Comparison of ENCODE assay signal across 18 cellular contexts in the genomic region with DNA sequence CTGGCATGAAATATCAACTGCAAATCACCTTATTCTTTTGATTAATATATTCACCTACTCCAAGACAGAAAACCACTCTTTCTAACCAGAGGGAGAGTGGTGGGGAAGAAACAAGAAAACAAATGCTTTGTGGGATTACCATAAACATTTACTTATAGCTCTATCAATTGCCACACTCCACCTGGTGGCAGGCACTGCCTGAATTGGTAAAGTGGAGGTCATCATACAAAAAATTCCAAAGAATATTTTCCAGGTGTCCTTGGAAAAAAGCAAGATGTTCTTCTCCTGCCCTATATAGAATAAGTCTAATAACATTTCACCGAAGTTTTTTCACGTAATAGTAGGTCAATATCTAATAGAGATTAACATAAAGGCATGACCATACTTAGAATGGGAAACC. TPM values are rescaled to one million over a fixed set of nuclear protein-coding genes. Genes with fewer than 3 reads are reported as not detected.
A peak's percentile ranks its signal among the peaks of the same experiment; 100 is the strongest.
DNase-seq lines count a peak whose midpoint lies in the region; ATAC-seq and TF ChIP-seq lines count a peak whose summit lies in the region.
"Had no signal": no experiment of that assay in that cellular context is flagged by ENCODE, and none has a peak within 500 bp of the region (broad histone marks: within the 10 kb centered on the region; RNA-seq: fewer than 3 reads in every experiment).

No MANE protein-coding gene starts in this region.

- BruUV-seq in IMR-90 (replicated peaks; lab: Mats Ljungman, UMichigan): no TSS peak

- no peak overlapping the region for H3K56ac ChIP-seq in IMR-90 (ENCODE audit: extremely low read depth, insufficient read depth, low read length)

- H3K14ac ChIP-seq in IMR-90 (replicated peaks; ENCODE audit: low read depth, low read length): no peak overlapping the region

- no CpG with 5 or more reads among the region's 2 CpGs for WGBS in IMR-90 (ENCODE audit: extremely low coverage in 2 of 2, insufficient read length in 1 of 2), 2 experiments

- H3K9me1 ChIP-seq in IMR-90 (ENCODE audit: insufficient read depth, low read length): no peaks in the 10 kb centered on the region; the same call in 1 of the 2 replicates

- no peak overlapping the region for H3K23ac ChIP-seq in IMR-90 (ENCODE audit: low read depth, low read length)

- no peak overlapping the region for H2BK15ac ChIP-seq in IMR-90 (ENCODE audit: low read depth, low read length)

- DNase-seq in BE2C (no peak), IMR-90 (no peak), astrocyte of the cerebellum (ENCODE audit: low read depth) (no peak), fibroblast of villous mesenchyme (ENCODE audit: low read depth) (no peak), NCI-H524 (lab: John Stamatoyannopoulos, UW) (no peak), GM20000 (ENCODE audit: low spot score) (no peak)
- no peak for DNase-seq in stimulated activated CD4-positive, alpha-beta T cell treated with anti-CD3 and anti-CD28 coated beads, Interleukin-2, amount 100 ng/mL, for 48 hours
- DNase-seq: activated gamma-delta T cell; anterior cingulate cortex; DMS 273 treated with DMSO at 0.1 percent for 48 hours; heart left ventricle; Kasumi-1; naive thymus-derived CD4-positive, alpha-beta T cell; NCI-H1436; NCI-H2171 treated with DMSO at 0.1 percent for 48 hours had no signal

- no peak overlapping the region for H3K18ac ChIP-seq in IMR-90 (ENCODE audit: low read depth, low read length)

- H2BK20ac ChIP-seq in IMR-90 (ENCODE audit: low read depth, low read length): no peak overlapping the region

- H3K4me3 ChIP-seq in BE2C (ENCODE audit: low read depth, low read length) (no peak overlapping the region), IMR-90 (ENCODE audit: insufficient read depth, low read depth, low read length) (no peak overlapping the region), astrocyte of the cerebellum (ENCODE audit: low read depth, low read length) (no peak overlapping the region), fibroblast of villous mesenchyme (ENCODE audit: low read depth, low read length) (no peak overlapping the region)
- H3K4me3 ChIP-seq: BLaER1, heart left ventricle, prostate gland had no signal

- intact Hi-C loops in IMR-90 (cut with micrococcal nuclease): loop anchor here (5.0 kb wide), 1 partner anchor 41 kb away; no protein-coding TSS in a partner anchor

- H3K9ac ChIP-seq in IMR-90 (ENCODE audit: low read depth, low read length): no peak overlapping the region
- H3K9ac ChIP-seq: BLaER1 had no signal

- no peak overlapping the region for H2AK5ac ChIP-seq in IMR-90 (ENCODE audit: low read depth, low read length)

- no peaks in the 10 kb centered on the region for H3K27me3 ChIP-seq in BE2C
- no peaks in the 10 kb centered on the region for H3K27me3 ChIP-seq in IMR-90 (ENCODE audit: control insufficient read depth, insufficient read depth, low read length)
- H3K27me3 ChIP-seq: BLaER1, heart left ventricle had no signal

- no peak overlapping the region for H3K27ac ChIP-seq in IMR-90 (ENCODE audit: insufficient read depth, low read length)
- H3K27ac ChIP-seq: BLaER1, heart left ventricle, prostate gland had no signal

- H3K36me3 ChIP-seq in BE2C (no peaks in the 10 kb centered on the region; the same call in 1 of the 2 replicates), IMR-90 (ENCODE audit: control insufficient read depth, insufficient read depth, low read length) (peaks cover 4% of the 10 kb centered on the region; the same call in 1 of the 2 replicates)
- H3K36me3 ChIP-seq: prostate gland had no signal

- no peak overlapping the region for H2BK5ac ChIP-seq in IMR-90 (ENCODE audit: low read depth, low read length, poor library complexity, severe bottlenecking)

- H2AFZ ChIP-seq in IMR-90 (replicated peaks; ENCODE audit: low read length, poor library complexity): no peak overlapping the region

- H3K79me1 ChIP-seq in IMR-90 (ENCODE audit: low read depth in 1 of 2, low read length in 2 of 2): peaks cover 0 to 12% of the 10 kb centered on the region in 2 experiments; a peak in 2 of 4 replicates

- no peak overlapping the region for H4K8ac ChIP-seq in IMR-90 (ENCODE audit: low read depth in 2 of 2, low read length in 2 of 2)

- dilution Hi-C loops in IMR-90 (cut with HindIII; ENCODE audit: low sequenced_read_pairs, unreplicated experiment): no loop called here

- peak; percentile 18 for TF ChIP-seq CTCF in BE2C (IDR thresholded peaks at IDR 0.05; ENCODE audit: low read depth, low read length)
- peak; percentile 20; the same call in 1 of the 2 replicates for TF ChIP-seq CTCF in IMR-90 (conservative IDR thresholded peaks at IDR 0.05; ENCODE audit: low read depth, low read length)
- TF ChIP-seq CTCF in astrocyte of the cerebellum (IDR thresholded peaks at IDR 0.05; ENCODE audit: low read depth, low read length, missing control alignments): peak; percentile 40
- TF ChIP-seq CTCF in fibroblast of villous mesenchyme (IDR thresholded peaks at IDR 0.05; ENCODE audit: insufficient read depth, low read depth, low read length): peak; percentile 10
- TF ChIP-seq CTCF in GM20000 (IDR thresholded peaks at IDR 0.05; ENCODE audit: extremely low read depth, missing control alignments): no peak

- no peak overlapping the region for H3K4ac ChIP-seq in IMR-90 (ENCODE audit: low read depth, low read length)

- no peak overlapping the region for H4K5ac ChIP-seq in IMR-90 (ENCODE audit: low read depth, low read length)

- CTCF ChIA-PET in IMR-90 (lab: Yijun Ruan, JAX): interaction anchor here (1.1 to 1.8 kb wide), 2 partner anchors 9 to 10 kb away, joined by 3 to 4 read pairs; no protein-coding TSS in a partner anchor

- H3K9me3 ChIP-seq in BE2C (no peaks in the 10 kb centered on the region), IMR-90 (ENCODE audit: control insufficient read depth, insufficient read depth, low read length) (no peaks in the 10 kb centered on the region)
- H3K9me3 ChIP-seq: BLaER1, heart left ventricle, prostate gland had no signal

- peak; percentile 21; the same call in 1 of the 2 replicates for TF ChIP-seq RAD21 in IMR-90 (IDR thresholded peaks at IDR 0.05; ENCODE audit: low read length)

- H2AK9ac ChIP-seq in IMR-90 (replicated peaks; ENCODE audit: low read depth, low read length, poor library complexity): no peak overlapping the region

- in situ Hi-C loops in IMR-90 (cut with MboI; ENCODE audit: low sequenced_read_pairs): no loop called here
- in situ Hi-C loops in astrocyte of the cerebellum (cut with HindIII; ENCODE audit: low sequenced_read_pairs): no loop called here

- no peak overlapping the region for H2BK120ac ChIP-seq in IMR-90 (ENCODE audit: low read depth, low read length)

- H3K4me1 ChIP-seq in BE2C (no peaks in the 10 kb centered on the region), IMR-90 (ENCODE audit: control insufficient read depth, insufficient read depth, low read length) (no peaks in the 10 kb centered on the region)
- H3K4me1 ChIP-seq: BLaER1 had no signal

- ATAC-seq in IMR-90 (ENCODE audit: low read depth) (no peak), GM21576 (IDR thresholded peaks at IDR 0.05; ENCODE audit: unreplicated experiment) (no peak)
- ATAC-seq: heart left ventricle; naive thymus-derived CD4-positive, alpha-beta T cell had no signal

- POLR2A ChIA-PET in IMR-90 (lab: Charles Lee; ENCODE audit: unreplicated experiment): no interaction called here

- no peak for TF ChIP-seq POLR2A in IMR-90 (IDR thresholded peaks at IDR 0.05; ENCODE audit: low read depth, low read length)

- peaks cover 6% of the 10 kb centered on the region; the same call in 1 of the 2 replicates for H4K20me1 ChIP-seq in IMR-90 (ENCODE audit: insufficient read depth, low read length)
- H4K20me1 ChIP-seq: BLaER1 had no signal

- H3K4me2 ChIP-seq in IMR-90 (ENCODE audit: low read depth, low read length): no peak overlapping the region
- H3K4me2 ChIP-seq: BLaER1 had no signal

- H4K91ac ChIP-seq in IMR-90 (ENCODE audit: insufficient read depth, low read depth, low read length): no peak overlapping the region

TF ChIP-seq in IMR-90, 13 proteins besides CTCF, POLR2A, EP300 and RAD21 (continues in another document):
- TF ChIP-seq BHLHE40 (IDR thresholded peaks at IDR 0.05; ENCODE audit: low read depth, low read length) (no peak), MAFK (IDR thresholded peaks at IDR 0.05; ENCODE audit: low read depth, low read length) (no peak), SMC3 (IDR thresholded peaks at IDR 0.05; ENCODE audit: low read depth, low read length) (no peak), MXI1 (IDR thresholded peaks at IDR 0.05; ENCODE audit: borderline replicate concordance, low read depth, low read length) (no peak), NFE2L2 (IDR thresholded peaks at IDR 0.05; ENCODE audit: low read depth, low read length) (no peak), MAZ (IDR thresholded peaks at IDR 0.05; ENCODE audit: borderline replicate concordance, low read depth, low read length) (no peak), RFX5 (IDR thresholded peaks at IDR 0.05; ENCODE audit: low read depth, low read length) (no peak), CEBPB (IDR thresholded peaks at IDR 0.05; ENCODE audit: low read depth, low read length) (no peak), RCOR1 (IDR thresholded peaks at IDR 0.05; ENCODE audit: insufficient replicate concordance, low read length) (no peak), FOS (IDR thresholded peaks at IDR 0.05; ENCODE audit: low read depth, low read length) (no peak)
- TF ChIP-seq, protein P1, sequence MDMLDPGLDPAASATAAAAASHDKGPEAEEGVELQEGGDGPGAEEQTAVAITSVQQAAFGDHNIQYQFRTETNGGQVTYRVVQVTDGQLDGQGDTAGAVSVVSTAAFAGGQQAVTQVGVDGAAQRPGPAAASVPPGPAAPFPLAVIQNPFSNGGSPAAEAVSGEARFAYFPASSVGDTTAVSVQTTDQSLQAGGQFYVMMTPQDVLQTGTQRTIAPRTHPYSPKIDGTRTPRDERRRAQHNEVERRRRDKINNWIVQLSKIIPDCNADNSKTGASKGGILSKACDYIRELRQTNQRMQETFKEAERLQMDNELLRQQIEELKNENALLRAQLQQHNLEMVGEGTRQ (IDR thresholded peaks at IDR 0.05; ENCODE audit: low read depth, low read length): no peak
- TF ChIP-seq, protein P2, sequence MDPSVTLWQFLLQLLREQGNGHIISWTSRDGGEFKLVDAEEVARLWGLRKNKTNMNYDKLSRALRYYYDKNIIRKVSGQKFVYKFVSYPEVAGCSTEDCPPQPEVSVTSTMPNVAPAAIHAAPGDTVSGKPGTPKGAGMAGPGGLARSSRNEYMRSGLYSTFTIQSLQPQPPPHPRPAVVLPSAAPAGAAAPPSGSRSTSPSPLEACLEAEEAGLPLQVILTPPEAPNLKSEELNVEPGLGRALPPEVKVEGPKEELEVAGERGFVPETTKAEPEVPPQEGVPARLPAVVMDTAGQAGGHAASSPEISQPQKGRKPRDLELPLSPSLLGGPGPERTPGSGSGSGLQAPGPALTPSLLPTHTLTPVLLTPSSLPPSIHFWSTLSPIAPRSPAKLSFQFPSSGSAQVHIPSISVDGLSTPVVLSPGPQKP (IDR thresholded peaks at IDR 0.05; ENCODE audit: borderline replicate concordance, low read depth, low read length): no peak

RNA-seq across cellular contexts. Expression of a gene that starts 45.3 kb away (rescaled TPM):
- 19.6 TPM for polyA plus RNA-seq in BE2C (2012; ENCODE audit: insufficient read depth, insufficient read length, low read depth)
- total RNA-seq in IMR-90 (2012; rRNA removed) (9.0 and 9.7 TPM in 2 replicates), fibroblast of villous mesenchyme (12.9 and 15.5 TPM in 2 replicates)
- polyA plus RNA-seq in IMR-90 (2012; rRNA removed): 20.6 and 23.6 TPM in 2 replicates
- polyA plus RNA-seq in IMR-90 (2012; cell fraction: cytosol; rRNA removed): 10.6 and 13.2 TPM in 2 replicates
- polyA plus RNA-seq in IMR-90 (2012; cell fraction: nucleus; rRNA removed; ENCODE audit: low replicate concordance): 32.8 and 122 TPM in 2 replicates
